In the genomic region with DNA sequence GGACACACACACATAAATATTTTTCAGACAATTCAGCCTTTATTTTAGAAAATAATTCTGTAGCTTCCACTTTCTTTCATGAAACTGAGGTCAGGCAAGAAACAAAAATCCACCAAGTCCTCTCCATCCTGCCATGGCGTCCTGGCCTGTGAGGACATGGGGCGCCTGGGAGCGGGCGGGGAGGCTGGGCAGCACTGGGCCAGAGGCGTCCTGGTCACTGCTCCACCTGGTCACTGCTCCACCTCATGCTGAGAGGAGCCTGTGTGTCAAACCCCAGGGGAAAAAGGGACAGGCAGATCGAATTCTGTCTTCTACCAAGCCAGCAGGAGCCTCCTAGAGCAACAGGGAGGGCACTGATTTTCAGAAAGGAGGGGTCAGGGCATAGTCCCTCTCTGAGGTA, we compare ENCODE assay signal across 24 cellular contexts. TPM values are rescaled to one million over a fixed set of nuclear protein-coding genes. Genes with fewer than 3 reads are reported as not detected.
DNase-seq lines count a peak whose midpoint lies in the region; ATAC-seq and TF ChIP-seq lines count a peak whose summit lies in the region.
"Had no signal": no experiment of that assay in that cellular context is flagged by ENCODE, and none has a peak within 500 bp of the region (broad histone marks: within the 10 kb centered on the region; RNA-seq: fewer than 3 reads in every experiment).

No MANE protein-coding gene starts in this region.

- TF ChIP-seq CTCF in OCI-LY7 (conservative IDR thresholded peaks at IDR 0.05; ENCODE audit: low read length) (no peak), chondrocyte (IDR thresholded peaks at IDR 0.05) (no peak)

- BruUV-seq in OCI-LY7 (replicated peaks; lab: Mats Ljungman, UMichigan): TSS peak; percentile 68

- H3K4me3 ChIP-seq in OCI-LY7 (ENCODE audit: low read depth, low read length, poor library complexity, severe bottlenecking): no peak overlapping the region
- H3K4me3 ChIP-seq: coronary artery, hepatocyte, MG63, SJCRH30 had no signal

- peaks cover 11% of the 10 kb centered on the region for H4K20me1 ChIP-seq in OCI-LY7 (ENCODE audit: insufficient read depth, low read length)

- H3K4me2 ChIP-seq in OCI-LY7 (ENCODE audit: low read length): no peak overlapping the region
- H3K4me2 ChIP-seq: hepatocyte had no signal

- H2AFZ ChIP-seq in OCI-LY7 (ENCODE audit: low read length): no peak overlapping the region
- H2AFZ ChIP-seq: hepatocyte, parathyroid adenoma had no signal

- H3K27ac Mint-ChIP-seq in activated T-cell treated with anti-CD3 and anti-CD28 coated beads, Interleukin-2, amount 50 U/mL, for 72 hours: peak overlapping the region; percentile 69
- H3K27ac Mint-ChIP-seq in chondrocyte (ENCODE audit: unreplicated experiment): no peak overlapping the region

- H3K9me2 ChIP-seq in OCI-LY7 (ENCODE audit: insufficient read depth, low read length): no peaks in the 10 kb centered on the region

- no peak overlapping the region for H3K27ac ChIP-seq in OCI-LY7 (ENCODE audit: low read depth, low read length, poor library complexity, severe bottlenecking)
- H3K27ac ChIP-seq: coronary artery, hepatocyte, parathyroid adenoma, SJCRH30, WERI-Rb-1 had no signal

- CTCF ChIA-PET in OCI-LY7 (lab: Charles Lee; ENCODE audit: unreplicated experiment): interaction anchor here (0.8 kb wide), 1 partner anchor 76 kb away, joined by 3 read pairs; no protein-coding TSS in a partner anchor

- H3K4me1 Mint-ChIP-seq in activated T-cell treated with anti-CD3 and anti-CD28 coated beads, Interleukin-2, amount 50 U/mL, for 72 hours (ENCODE audit: low read depth): peaks cover 37% of the 10 kb centered on the region
- H3K4me1 Mint-ChIP-seq in chondrocyte (ENCODE audit: low read depth): peaks cover 49% of the 10 kb centered on the region

- intact Hi-C loops in OCI-LY7 (cut with micrococcal nuclease; ENCODE audit: unreplicated experiment) (loop anchor here (5.0 kb wide), 1 partner anchor 42 kb away; no protein-coding TSS in a partner anchor), posterior vena cava (cut with DNase I) (no loop called here)

- no peaks in the 10 kb centered on the region for H3K9me3 Mint-ChIP-seq in activated T-cell treated with anti-CD3 and anti-CD28 coated beads, Interleukin-2, amount 50 U/mL, for 72 hours
- no peaks in the 10 kb centered on the region for H3K9me3 Mint-ChIP-seq in chondrocyte (ENCODE audit: low read depth)
- H3K9me3 Mint-ChIP-seq: IgD-negative memory B cell had no signal

- DNase-seq in activated T-cell treated with anti-CD3 and anti-CD28 coated beads, Interleukin-2, amount 50 U/mL, for 72 hours: no peak
- DNase-seq in activated T-cell treated with anti-CD3 and anti-CD28 coated beads, Interleukin-2, amount 50 U/mL, for 1 hour: no peak
- no peak for DNase-seq in OCI-LY7 (ENCODE audit: low spot score)
- peak; percentile 73 for DNase-seq in chondrocyte (ENCODE audit: low spot score)
- DNase-seq in posterior vena cava (ENCODE audit: low spot score): peak; percentile 64
- DNase-seq in NCI-H510A treated with DMSO at 0.1 percent for 48 hours (lab: John Stamatoyannopoulos, UW): no peak
- DNase-seq in activated CD8-positive, alpha-beta memory T cell treated with anti-CD3 and anti-CD28 coated beads, Interleukin-2, amount 50 U/mL, for 48 hours: no peak
- DNase-seq: ACHN; activated effector memory CD4-positive, alpha-beta T cell treated with anti-CD3 and anti-CD28 coated beads, Interleukin-2, amount 50 U/mL, for 16 hours; foreskin fibroblast; MG63; NCI-H146; NCI-H2171 treated with DMSO at 0.1 percent for 48 hours; NCI-H748 treated with DMSO at 0.1 percent for 48 hours; stimulated activated CD4-positive, alpha-beta T cell treated with anti-CD3 and anti-CD28 coated beads, Interleukin-2, amount 100 ng/mL, for 48 hours had no signal

- no peak overlapping the region for H3K4me3 Mint-ChIP-seq in activated T-cell treated with anti-CD3 and anti-CD28 coated beads, Interleukin-2, amount 50 U/mL, for 72 hours
- H3K4me3 Mint-ChIP-seq in chondrocyte (ENCODE audit: unreplicated experiment): no peak overlapping the region
- H3K4me3 Mint-ChIP-seq: IgD-negative memory B cell had no signal

- peaks cover 15% of the 10 kb centered on the region for H3K4me1 ChIP-seq in OCI-LY7 (ENCODE audit: insufficient read depth, low read length, poor library complexity, severe bottlenecking)

- peaks cover 0 to 12% of the 10 kb centered on the region in 2 donors for H3K36me3 Mint-ChIP-seq in activated T-cell treated with anti-CD3 and anti-CD28 coated beads, Interleukin-2, amount 50 U/mL, for 72 hours (ENCODE audit: insufficient read depth in 2 of 2)
- H3K36me3 Mint-ChIP-seq in chondrocyte (ENCODE audit: low read depth): peaks cover 9% of the 10 kb centered on the region

- POLR2A ChIA-PET in OCI-LY7 (lab: Charles Lee): no interaction called here

- no peaks in the 10 kb centered on the region for H3K27me3 Mint-ChIP-seq in activated T-cell treated with anti-CD3 and anti-CD28 coated beads, Interleukin-2, amount 50 U/mL, for 72 hours (ENCODE audit: low read depth)
- H3K27me3 Mint-ChIP-seq in chondrocyte (ENCODE audit: low read depth): no peaks in the 10 kb centered on the region
- H3K27me3 Mint-ChIP-seq: IgD-negative memory B cell had no signal

- H3K36me3 ChIP-seq in OCI-LY7 (ENCODE audit: insufficient read depth, low read length): peaks cover 74% of the 10 kb centered on the region
- H3K36me3 ChIP-seq: WERI-Rb-1 had no signal

- no peaks in the 10 kb centered on the region for H3K9me3 ChIP-seq in OCI-LY7 (ENCODE audit: low read length)
- H3K9me3 ChIP-seq: MG63, SJCRH30 had no signal

- ATAC-seq in activated T-cell treated with anti-CD3 and anti-CD28 coated beads, Interleukin-2, amount 50 U/mL, for 72 hours (replicated peaks in 1 of 2): no peak
- ATAC-seq in GM18907 (IDR thresholded peaks at IDR 0.05; ENCODE audit: unreplicated experiment): no peak

- peaks cover 34% of the 10 kb centered on the region for H3K79me2 ChIP-seq in OCI-LY7 (ENCODE audit: insufficient read depth, low read depth, low read length)

RNA-seq across cellular contexts. Expression of a gene that starts 12.1 kb away (rescaled TPM):
- total RNA-seq in activated T-cell treated with anti-CD3 and anti-CD28 coated beads, Interleukin-2, amount 50 U/mL, for 72 hours: 100 to 1,000 TPM; 102 to 109 TPM
- total RNA-seq in OCI-LY7 (2014; rRNA removed; shearing (Covaris generic)): 65.2 and 75.4 TPM in 2 replicates
- 95.2 and 103 TPM in 2 replicates for total RNA-seq in OCI-LY7 (2022)
- total RNA-seq in chondrocyte: 119 to 136 TPM (median 123 TPM) in 3 replicates
- 100 to 1,000 TPM; 150 to 160 TPM for total RNA-seq in posterior vena cava

RNA-seq across cellular contexts. Expression of a gene that starts 50.7 kb away (rescaled TPM):
- not detected for total RNA-seq in activated T-cell treated with anti-CD3 and anti-CD28 coated beads, Interleukin-2, amount 50 U/mL, for 72 hours
- not detected in 2 replicates for total RNA-seq in OCI-LY7 (2014; rRNA removed; shearing (Covaris generic))
- total RNA-seq in OCI-LY7 (2022) (not detected in 2 replicates), chondrocyte (not detected in 3 replicates), posterior vena cava (not detected)
- total RNA-seq: hepatocyte; lower leg skin; SJCRH30; T-helper 2 cell treated with Interferon-gamma antibody and Interleukin-4, amounts not matched to agents 100 ng/mL and 5 ng/mL, for 36 hours had no signal

Comparison
In these comparisons a context has a peak if more than half of its experiments do, and no peak if none do; other contexts are left out.
1. DNase-seq: peak in chondrocyte (single experiment) and posterior vena cava (single experiment); none in activated T-cell treated with anti-CD3 and anti-CD28 coated beads, Interleukin-2, amount 50 U/mL, for 72 hours (0 of 2), activated T-cell treated with anti-CD3 and anti-CD28 coated beads, Interleukin-2, amount 50 U/mL, for 1 hour (single experiment), OCI-LY7 (single experiment), NCI-H510A treated with DMSO at 0.1 percent for 48 hours (single experiment) and activated CD8-positive, alpha-beta memory T cell treated with anti-CD3 and anti-CD28 coated beads, Interleukin-2, amount 50 U/mL, for 48 hours (single experiment).